In the genomic region with DNA sequence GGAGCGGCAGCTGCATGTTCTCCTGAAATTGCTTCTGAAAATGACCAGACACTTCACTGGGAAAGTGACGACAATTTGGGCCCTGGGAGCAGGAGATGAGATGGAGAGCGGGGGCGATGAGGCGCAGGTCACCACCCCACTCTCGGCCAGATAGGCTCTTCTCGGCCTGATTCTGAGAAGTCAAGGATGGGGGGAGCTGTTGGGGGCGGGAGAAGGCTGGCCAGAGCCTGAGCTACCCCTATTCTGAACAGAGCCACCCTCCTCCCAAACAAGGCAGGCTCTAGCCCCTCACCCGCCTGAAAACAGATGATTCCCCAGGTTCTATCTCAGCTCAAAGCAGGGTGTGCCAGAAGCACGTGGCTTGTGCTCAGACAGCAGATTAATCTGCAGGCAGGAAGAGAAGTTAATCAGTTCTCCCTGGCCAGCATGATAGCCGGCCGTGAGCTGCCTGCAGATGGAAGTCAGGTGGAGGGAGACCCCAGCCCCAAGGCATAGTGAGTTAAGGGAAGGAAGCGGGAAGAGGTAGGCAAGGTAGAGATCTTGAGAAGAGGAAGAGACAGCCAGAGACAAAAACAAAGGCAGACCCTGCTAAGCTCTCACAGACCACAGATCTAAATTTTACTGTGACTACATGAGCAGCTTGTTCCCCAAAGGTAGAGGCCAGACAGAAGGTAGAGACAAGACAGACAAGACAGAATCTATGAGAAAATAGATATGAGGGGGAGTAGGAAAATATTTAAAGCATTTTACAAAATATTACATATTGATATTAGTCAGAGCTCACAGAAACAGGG, we compare ENCODE assay signal across 14 cellular contexts. TPM values are rescaled to one million over a fixed set of nuclear protein-coding genes. Genes with fewer than 3 reads are reported as not detected.
DNase-seq lines count a peak whose midpoint lies in the region; ATAC-seq and TF ChIP-seq lines count a peak whose summit lies in the region.
"Had no signal": no experiment of that assay in that cellular context is flagged by ENCODE, and none has a peak within 500 bp of the region (broad histone marks: within the 10 kb centered on the region; RNA-seq: fewer than 3 reads in every experiment).

No MANE protein-coding gene starts in this region.

- CTCF ChIA-PET in HEK293T (lab: Yijun Ruan, JAX): interaction anchor here (0.9 to 1.3 kb wide), 2 partner anchors 18 to 66 kb away, joined by 4 to 5 read pairs; no protein-coding TSS in a partner anchor

- intact Hi-C loops in posterior vena cava (cut with DNase I): no loop called here

- H3K4me1 Mint-ChIP-seq in activated T-helper 17 cell treated with anti-CD3 and anti-CD28 coated beads, Interleukin-2, amount 50 U/mL, for 72 hours: peaks cover 16% of the 10 kb centered on the region
- H3K4me1 Mint-ChIP-seq in mesothelial cell of epicardium: peaks cover 38% of the 10 kb centered on the region

- TF ChIP-seq CTCF in mesothelial cell of epicardium (IDR thresholded peaks at IDR 0.05; ENCODE audit: unreplicated experiment): no peak

- peak overlapping the region; percentile 7 for H3K4me3 Mint-ChIP-seq in activated T-helper 17 cell treated with anti-CD3 and anti-CD28 coated beads, Interleukin-2, amount 50 U/mL, for 72 hours
- no peak overlapping the region for H3K4me3 Mint-ChIP-seq in mesothelial cell of epicardium

- H3K27ac Mint-ChIP-seq in activated T-helper 17 cell treated with anti-CD3 and anti-CD28 coated beads, Interleukin-2, amount 50 U/mL, for 72 hours: peak overlapping the region; percentile 79
- no peak overlapping the region for H3K27ac Mint-ChIP-seq in mesothelial cell of epicardium

- no peak for DNase-seq in activated CD4-positive, CD25-positive, alpha-beta regulatory T cell (lab: John Stamatoyannopoulos, UW)
- DNase-seq in HUDEP-2 (lab: John Stamatoyannopoulos, UW; ENCODE audit: unreplicated experiment in 76 of 76): peak in 53 of 76 experiments; percentile 8 to 62 (median 34)
- peak; percentile 3 for DNase-seq in posterior vena cava (ENCODE audit: low spot score)
- DNase-seq in mesothelial cell of epicardium (ENCODE audit: low spot score in 2 of 2, unreplicated experiment in 2 of 2): no peak
- no peak for DNase-seq in CD1c-positive myeloid dendritic cell (ENCODE audit: extremely low spot score)
- no peak for DNase-seq in HEK293T (ENCODE audit: extremely low spot score)
- DNase-seq: activated effector memory CD4-positive, alpha-beta T cell treated with Interleukin-2 at 50 U/mL for 16 hours; esophagus squamous epithelium; ovary; RPMI8226 had no signal

- H3K27me3 Mint-ChIP-seq in activated T-helper 17 cell treated with anti-CD3 and anti-CD28 coated beads, Interleukin-2, amount 50 U/mL, for 72 hours: no peaks in the 10 kb centered on the region
- H3K27me3 Mint-ChIP-seq in mesothelial cell of epicardium (ENCODE audit: low read depth): peaks cover 2% of the 10 kb centered on the region

- peak; percentile 79 to 83 for ATAC-seq in activated CD4-positive, CD25-positive, alpha-beta regulatory T cell treated with anti-CD3 and anti-CD28 coated beads, Interleukin-2, amount 50 U/mL, for 24 hours
- peak; percentile 25 for ATAC-seq in activated T-helper 17 cell treated with anti-CD3 and anti-CD28 coated beads, Interleukin-2, amount 50 U/mL, for 72 hours (replicated peaks)

- no peaks in the 10 kb centered on the region for H3K9me3 Mint-ChIP-seq in activated T-helper 17 cell treated with anti-CD3 and anti-CD28 coated beads, Interleukin-2, amount 50 U/mL, for 72 hours
- no peaks in the 10 kb centered on the region for H3K9me3 Mint-ChIP-seq in mesothelial cell of epicardium

- H3K36me3 Mint-ChIP-seq in activated T-helper 17 cell treated with anti-CD3 and anti-CD28 coated beads, Interleukin-2, amount 50 U/mL, for 72 hours (ENCODE audit: low read depth): no peaks in the 10 kb centered on the region
- no peaks in the 10 kb centered on the region for H3K36me3 Mint-ChIP-seq in mesothelial cell of epicardium

- POLR2A ChIA-PET in HEK293T (lab: Yijun Ruan, JAX): interaction anchor here (1.3 kb wide), 1 partner anchor 85 kb away, joined by 5 read pairs; no protein-coding TSS in a partner anchor

TF ChIP-seq in HEK293T, 16 proteins besides CTCF, POLR2A, EP300 and RAD21:
- TF ChIP-seq TARDBP (IDR thresholded peaks at IDR 0.05): no peak
- no peak for TF ChIP-seq FOXM1 (IDR thresholded peaks at IDR 0.05; ENCODE audit: borderline replicate concordance)
- no peak for TF ChIP-seq FOXA1 (IDR thresholded peaks at IDR 0.05)
- TF ChIP-seq, protein P1, sequence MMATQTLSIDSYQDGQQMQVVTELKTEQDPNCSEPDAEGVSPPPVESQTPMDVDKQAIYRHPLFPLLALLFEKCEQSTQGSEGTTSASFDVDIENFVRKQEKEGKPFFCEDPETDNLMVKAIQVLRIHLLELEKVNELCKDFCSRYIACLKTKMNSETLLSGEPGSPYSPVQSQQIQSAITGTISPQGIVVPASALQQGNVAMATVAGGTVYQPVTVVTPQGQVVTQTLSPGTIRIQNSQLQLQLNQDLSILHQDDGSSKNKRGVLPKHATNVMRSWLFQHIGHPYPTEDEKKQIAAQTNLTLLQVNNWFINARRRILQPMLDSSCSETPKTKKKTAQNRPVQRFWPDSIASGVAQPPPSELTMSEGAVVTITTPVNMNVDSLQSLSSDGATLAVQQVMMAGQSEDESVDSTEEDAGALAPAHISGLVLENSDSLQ (IDR thresholded peaks at IDR 0.05): no peak
- no peak for TF ChIP-seq ZNF384 (IDR thresholded peaks at IDR 0.05)
- TF ChIP-seq BHLHE40 (IDR thresholded peaks at IDR 0.05; ENCODE audit: borderline replicate concordance): no peak
- no peak for TF ChIP-seq HDGF (IDR thresholded peaks at IDR 0.05; ENCODE audit: borderline replicate concordance)
- TF ChIP-seq L3MBTL2 (conservative IDR thresholded peaks at IDR 0.05): no peak
- TF ChIP-seq SUZ12 (IDR thresholded peaks at IDR 0.05): no peak
- TF ChIP-seq NFRKB (IDR thresholded peaks at IDR 0.05): no peak
- no peak for TF ChIP-seq ELF4 (IDR thresholded peaks at IDR 0.05)
- no peak for TF ChIP-seq LEF1 (IDR thresholded peaks at IDR 0.05; ENCODE audit: borderline replicate concordance)
- TF ChIP-seq SP1 (IDR thresholded peaks at IDR 0.05): no peak
- TF ChIP-seq FOXK2 (IDR thresholded peaks at IDR 0.05): no peak
- TF ChIP-seq CTBP1 (IDR thresholded peaks at IDR 0.05; ENCODE audit: borderline replicate concordance): no peak

RNA-seq across cellular contexts. Expression of a gene that starts 10.9 kb away (rescaled TPM):
- 1 to 10 TPM in 1 of 2 donors, not detected in 1; 1.5 TPM for total RNA-seq in activated T-helper 17 cell treated with anti-CD3 and anti-CD28 coated beads, Interleukin-2, amount 50 U/mL, for 72 hours
- total RNA-seq in posterior vena cava: under 1 TPM in 1 of 2 donors, not detected in 1; 0.33 TPM
- total RNA-seq in mesothelial cell of epicardium: 0.31 to 0.47 TPM in 2 of 3 replicates, not detected in the other
- total RNA-seq: cardiac septum, esophagus squamous epithelium, lung, ovary had no signal

RNA-seq across cellular contexts. Expression of a gene that starts 20.9 kb away (rescaled TPM):
- 1 to 10 TPM; 4.2 to 4.7 TPM for total RNA-seq in activated T-helper 17 cell treated with anti-CD3 and anti-CD28 coated beads, Interleukin-2, amount 50 U/mL, for 72 hours
- total RNA-seq in posterior vena cava: 1 to 10 TPM; 4.8 to 5.6 TPM
- total RNA-seq in mesothelial cell of epicardium: 19.1 to 19.6 TPM (median 19.2 TPM) in 3 replicates

RNA-seq across cellular contexts. Expression of a gene that starts 22.7 kb away (rescaled TPM):
- 1 to 10 TPM; 2.1 to 5.1 TPM for total RNA-seq in activated T-helper 17 cell treated with anti-CD3 and anti-CD28 coated beads, Interleukin-2, amount 50 U/mL, for 72 hours
- total RNA-seq in posterior vena cava: 1 to 10 TPM in 1 of 2 donors, under 1 TPM in 1; 0.28 to 1.0 TPM
- total RNA-seq in mesothelial cell of epicardium: 0.22 to 0.59 TPM (median 0.27 TPM) in 3 replicates

RNA-seq across cellular contexts. Expression of a gene that starts 51.4 kb away (rescaled TPM):
- total RNA-seq in activated T-helper 17 cell treated with anti-CD3 and anti-CD28 coated beads, Interleukin-2, amount 50 U/mL, for 72 hours: 100 to 1,000 TPM in 1 of 2 donors, 10 to 100 TPM in 1; 62.3 to 117 TPM
- total RNA-seq in posterior vena cava (10 to 100 TPM in 1 of 2 donors, 1 to 10 TPM in 1; 8.8 to 12.4 TPM), mesothelial cell of epicardium (19.7 to 23.2 TPM (median 21.8 TPM) in 3 replicates)

Comparison
In these comparisons a context has a peak if more than half of its experiments do, and no peak if none do; other contexts are left out.
1. DNase-seq: peak in HUDEP-2 (53 of 76) and posterior vena cava (single experiment); none in activated CD4-positive, CD25-positive, alpha-beta regulatory T cell (0 of 4), mesothelial cell of epicardium (0 of 2), CD1c-positive myeloid dendritic cell (single experiment) and HEK293T (single experiment).